Comparison of ENCODE assay signal across 8 cellular contexts in the genomic region with DNA sequence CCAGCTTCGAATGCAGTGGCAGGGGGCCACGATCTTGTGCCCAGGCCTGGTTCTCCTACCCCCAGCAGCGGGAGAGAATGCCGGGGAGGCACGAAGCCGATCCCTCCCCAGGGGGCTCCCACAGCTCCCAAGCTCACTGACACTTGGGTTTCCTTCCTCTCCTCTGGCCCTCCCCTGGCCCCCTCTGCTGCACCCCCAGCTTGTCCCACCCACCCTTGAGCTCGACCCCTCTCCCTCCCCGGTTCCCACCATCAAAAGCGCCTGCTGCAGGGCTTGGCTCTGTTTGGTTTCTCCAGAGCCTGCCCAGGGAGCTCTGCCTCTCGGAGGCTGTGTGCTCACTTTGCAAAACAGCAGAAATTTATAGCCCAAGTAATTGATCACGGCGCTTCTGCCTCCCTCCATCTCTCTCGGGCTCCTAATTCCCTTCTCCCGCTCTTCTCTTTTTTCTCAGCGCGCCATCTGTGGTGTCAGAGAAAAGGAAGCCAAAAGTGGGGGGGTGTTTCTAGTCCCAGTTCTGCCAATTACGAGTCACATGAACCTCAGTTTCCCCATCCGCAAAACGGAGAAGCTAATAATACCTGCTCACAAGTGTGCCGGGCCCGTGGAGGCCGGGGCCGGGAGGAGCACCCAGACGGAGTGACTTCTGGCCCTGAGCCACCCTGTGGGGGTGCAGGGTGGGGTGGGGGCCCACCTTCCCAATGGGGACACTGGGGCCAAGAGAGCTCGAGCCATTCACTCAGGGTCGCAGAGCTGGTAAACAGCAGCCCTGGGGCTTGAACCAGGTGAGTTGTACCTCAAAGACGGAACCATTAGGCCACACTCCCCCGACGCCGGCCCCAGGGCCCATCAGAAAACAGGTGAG.
DNase-seq lines count a peak whose midpoint lies in the region; ATAC-seq and TF ChIP-seq lines count a peak whose summit lies in the region.

No MANE protein-coding gene starts in this region.

- H3K4me1 ChIP-seq in CD8-positive, alpha-beta T cell (ENCODE audit: insufficient read depth, low read length) = peaks cover 22% of the 10 kb centered on the region

- POLR2A ChIA-PET in CD8-positive, alpha-beta T cell (lab: Charles Lee) = interaction anchor here (1.0 to 2.2 kb wide), 4 partner anchors 64 to 151 kb away, joined by 3 to 16 read pairs (median 6); a partner anchor contains a TSS

- CTCF ChIA-PET in CD8-positive, alpha-beta T cell (lab: Charles Lee) = interaction anchor here (0.7 to 1.8 kb wide), 11 partner anchors 14 to 305 kb away, joined by 3 to 5 read pairs (median 4); no protein-coding TSS in a partner anchor

- no peak overlapping the region for H3K27ac Mint-ChIP-seq in CD8-positive, alpha-beta T cell

- no peak for TF ChIP-seq CTCF in CD8-positive, alpha-beta T cell (IDR thresholded peaks at IDR 0.05)

- no peaks in the 10 kb centered on the region for H3K27me3 Mint-ChIP-seq in CD8-positive, alpha-beta T cell (ENCODE audit: low read depth)

- H3K4me1 Mint-ChIP-seq in CD8-positive, alpha-beta T cell (ENCODE audit: low read depth) = peaks cover 11% of the 10 kb centered on the region

- no peaks in the 10 kb centered on the region for H3K27me3 ChIP-seq in CD8-positive, alpha-beta T cell (ENCODE audit: insufficient read depth, low read length)
- H3K27me3 ChIP-seq in layer of hippocampus (ENCODE audit: control insufficient read depth, insufficient read depth, low read length) = no peaks in the 10 kb centered on the region

- no peaks in the 10 kb centered on the region for H3K36me3 ChIP-seq in CD8-positive, alpha-beta T cell (ENCODE audit: insufficient read depth, low read length)

- no peak for ATAC-seq in CD8-positive, alpha-beta T cell
- no peak for ATAC-seq in sciatic nerve
- no peak for ATAC-seq in HG02884 (IDR thresholded peaks at IDR 0.05; ENCODE audit: unreplicated experiment)

- no peaks in the 10 kb centered on the region for H3K36me3 Mint-ChIP-seq in CD8-positive, alpha-beta T cell

- peak in 1 of 7 experiments; percentile 2 for DNase-seq in CD8-positive, alpha-beta T cell
- DNase-seq in SK-N-DZ (ENCODE audit: low spot score) = peak; percentile 73
- DNase-seq in sciatic nerve (ENCODE audit: low spot score) = peak; percentile 60
- DNase-seq in AG20443 (ENCODE audit: low spot score) = no peak
- no peak for DNase-seq in middle frontal gyrus (ENCODE audit: extremely low spot score, low spot score)
- no peak for DNase-seq in NCI-H524 (lab: John Stamatoyannopoulos, UW)

- no peak overlapping the region for H3K4me3 ChIP-seq in CD8-positive, alpha-beta T cell (ENCODE audit: low read depth, low read length)

- intact Hi-C loops in CD8-positive, alpha-beta T cell (cut with DNase I, micrococcal nuclease) = no loop called here
- intact Hi-C loops in sciatic nerve (cut with DNase I) = loop anchor here (10.0 kb wide), 1 partner anchor 125 kb away; no protein-coding TSS in a partner anchor

- no peak overlapping the region for H3K27ac ChIP-seq in CD8-positive, alpha-beta T cell (ENCODE audit: low read depth, low read length)
- peak overlapping the region; percentile 95 for H3K27ac ChIP-seq in layer of hippocampus (ENCODE audit: low read depth, low read length)

- no peaks in the 10 kb centered on the region for H3K9me3 Mint-ChIP-seq in CD8-positive, alpha-beta T cell

- H3K4me3 Mint-ChIP-seq in CD8-positive, alpha-beta T cell = peak overlapping the region; percentile 49

- no peaks in the 10 kb centered on the region for H3K9me3 ChIP-seq in CD8-positive, alpha-beta T cell (ENCODE audit: low read length)

Comparison
In these comparisons a context has a peak if more than half of its experiments do, and no peak if none do; other contexts are left out.
1. DNase-seq: peak in SK-N-DZ (single experiment) and sciatic nerve (single experiment); none in AG20443 (single experiment), middle frontal gyrus (single experiment) and NCI-H524 (0 of 2).